Comparison of ENCODE assay signal across 18 cellular contexts in genomic region chr3:153970047-153970446, GRCh38.
DNase-seq lines count a peak whose midpoint lies in the region; ATAC-seq and TF ChIP-seq lines count a peak whose summit lies in the region.
"Had no signal": no experiment of that assay in that cellular context is flagged by ENCODE, and none has a peak within 500 bp of the region (broad histone marks: within the 10 kb centered on the region; RNA-seq: fewer than 3 reads in every experiment).

No MANE protein-coding gene starts in this region.

- CTCF ChIA-PET in WTC11 (lab: Charles Lee), result interaction anchor here (0.5 to 1.8 kb wide), 9 partner anchors 9 to 760 kb away, joined by 3 to 13 read pairs (median 5); no protein-coding TSS in a partner anchor

- no peak for TF ChIP-seq EP300 in ovary (IDR thresholded peaks at IDR 0.05)

- TF ChIP-seq CTCF in fibroblast of mammary gland (conservative IDR thresholded peaks at IDR 0.05; ENCODE audit: control insufficient read depth, insufficient read depth, low read depth, low read length), result no peak
- no peak for TF ChIP-seq CTCF in ovary (IDR thresholded peaks at IDR 0.05)
- no peak for TF ChIP-seq CTCF in body of pancreas (IDR thresholded peaks at IDR 0.05)
- no peak for TF ChIP-seq CTCF in WTC11 (IDR thresholded peaks at IDR 0.05)

- POLR2A ChIA-PET in WTC11 (lab: Charles Lee), result no interaction called here

- ATAC-seq in GM21737 (IDR thresholded peaks at IDR 0.05; ENCODE audit: unreplicated experiment) (peak; percentile 47), HG03175 (IDR thresholded peaks at IDR 0.05; ENCODE audit: unreplicated experiment) (peak; percentile 40), body of pancreas (no peak), WTC11 (no peak)
- ATAC-seq: activated naive CD4-positive, alpha-beta T cell treated with anti-CD3 and anti-CD28 coated beads, Interleukin-2, amount 50 U/mL, for 72 hours; left colon had no signal

- H3K36me3 ChIP-seq in ovary (no peaks in the 10 kb centered on the region), body of pancreas (replicated peaks in 1 of 2; ENCODE audit: insufficient read depth in 1 of 2, low read depth in 2 of 2) (no peaks in the 10 kb centered on the region)
- H3K36me3 ChIP-seq: tibial artery, WERI-Rb-1 had no signal

- peaks cover 21% of the 10 kb centered on the region for H3K9me3 Mint-ChIP-seq in WTC11

- intact Hi-C loops in ovary (cut with DNase I) (loop anchor here in 1 of 4 donors (10.0 kb wide), 1 partner anchor 925 kb away; no protein-coding TSS in a partner anchor), body of pancreas (cut with DNase I) (no loop called here)

- no peaks in the 10 kb centered on the region for H3K4me1 Mint-ChIP-seq in WTC11
- H3K4me1 Mint-ChIP-seq: CD4-positive, alpha-beta memory T cell; central memory CD8-positive, alpha-beta T cell had no signal

- no peaks in the 10 kb centered on the region for H3K27me3 Mint-ChIP-seq in WTC11 (ENCODE audit: low read depth)

- H3K27ac ChIP-seq in ovary (no peak overlapping the region), body of pancreas (no peak overlapping the region)
- H3K27ac ChIP-seq: tibial artery, WERI-Rb-1 had no signal

- H3K4me3 Mint-ChIP-seq in WTC11, result no peak overlapping the region
- H3K4me3 Mint-ChIP-seq: CD4-positive, alpha-beta memory T cell; central memory CD8-positive, alpha-beta T cell had no signal

- H3K9me3 ChIP-seq in ovary (no peaks in the 10 kb centered on the region), body of pancreas (no peaks in the 10 kb centered on the region)
- H3K9me3 ChIP-seq: tibial artery had no signal

- H3K4me3 ChIP-seq in fibroblast of mammary gland (ENCODE audit: control insufficient read depth, low read depth, low read length) (no peak overlapping the region), ovary (no peak overlapping the region), body of pancreas (no peak overlapping the region)
- H3K4me3 ChIP-seq: tibial artery had no signal

- H3K27me3 ChIP-seq in ovary (no peaks in the 10 kb centered on the region), body of pancreas (no peaks in the 10 kb centered on the region)
- H3K27me3 ChIP-seq: tibial artery had no signal

- no peaks in the 10 kb centered on the region for H3K4me1 ChIP-seq in ovary (ENCODE audit: insufficient read depth)
- H3K4me1 ChIP-seq in body of pancreas, result no peaks in the 10 kb centered on the region

- H3K36me3 Mint-ChIP-seq in WTC11, result no peaks in the 10 kb centered on the region
- H3K36me3 Mint-ChIP-seq: activated naive CD4-positive, alpha-beta T cell treated with anti-CD3 and anti-CD28 coated beads, Interleukin-2, amount 50 U/mL, for 72 hours; CD4-positive, alpha-beta memory T cell had no signal

- TF ChIP-seq POLR2A in ovary (IDR thresholded peaks at IDR 0.05), result no peak
- no peak for TF ChIP-seq POLR2A in body of pancreas (IDR thresholded peaks at IDR 0.05)

- DNase-seq in DMS53 (lab: John Stamatoyannopoulos, UW) (peak; percentile 3), DMS53 treated with DMSO at 0.1 percent for 48 hours (lab: John Stamatoyannopoulos, UW; ENCODE audit: unreplicated experiment) (no peak), fibroblast of mammary gland (ENCODE audit: low read depth) (peak; percentile 8), ovary (no peak), body of pancreas (no peak), WTC11 (ENCODE audit: low spot score) (no peak)
- DNase-seq: 8988T; CD4-positive, alpha-beta memory T cell; GDM1; left colon; NCI-H2171; stimulated activated CD4-positive, alpha-beta T cell treated with anti-CD3 and anti-CD28 coated beads, Interleukin-1b, Interleukin-23, amount 100 ng/mL, for 48 hours; tibial artery; WERI-Rb-1 had no signal

- H3K27ac Mint-ChIP-seq in WTC11, result no peak overlapping the region
- H3K27ac Mint-ChIP-seq: activated naive CD4-positive, alpha-beta T cell treated with anti-CD3 and anti-CD28 coated beads, Interleukin-2, amount 50 U/mL, for 72 hours had no signal

TF ChIP-seq in WTC11, 78 proteins besides CTCF, POLR2A, EP300 and RAD21:
- no peak for TF ChIP-seq TEAD4 (CRISPR knock-in tag; IDR thresholded peaks at IDR 0.05)
- no peak for TF ChIP-seq ZNF671 (CRISPR knock-in tag; IDR thresholded peaks at IDR 0.05)
- TF ChIP-seq MLX (CRISPR knock-in tag; IDR thresholded peaks at IDR 0.05), result no peak
- TF ChIP-seq FOXJ3 (CRISPR knock-in tag; IDR thresholded peaks at IDR 0.05; ENCODE audit: borderline replicate concordance), result no peak
- TF ChIP-seq E2F1 (CRISPR knock-in tag; IDR thresholded peaks at IDR 0.05), result no peak
- TF ChIP-seq CBFB (CRISPR knock-in tag; IDR thresholded peaks at IDR 0.05; ENCODE audit: low read depth), result no peak
- TF ChIP-seq NFYB (CRISPR knock-in tag; conservative IDR thresholded peaks at IDR 0.05; ENCODE audit: low read depth), result no peak
- no peak for TF ChIP-seq STAT6 (CRISPR knock-in tag; conservative IDR thresholded peaks at IDR 0.05; ENCODE audit: low read depth)
- no peak for TF ChIP-seq NR2C2 (CRISPR knock-in tag; IDR thresholded peaks at IDR 0.05)
- TF ChIP-seq HMGA2 (CRISPR knock-in tag; IDR thresholded peaks at IDR 0.05), result no peak
- no peak for TF ChIP-seq ZSCAN18 (CRISPR knock-in tag; IDR thresholded peaks at IDR 0.05)

Comparison
In these comparisons a context has a peak if more than half of its experiments do, and no peak if none do; other contexts are left out.
1. DNase-seq: peak in DMS53 (single experiment) and fibroblast of mammary gland (single experiment); none in DMS53 treated with DMSO at 0.1 percent for 48 hours (single experiment), ovary (0 of 5), body of pancreas (0 of 4) and WTC11 (single experiment).
2. ATAC-seq: peak in GM21737 (single experiment) and HG03175 (single experiment); none in body of pancreas (single experiment) and WTC11 (single experiment).